Comparison of ENCODE assay signal across 8 cellular contexts in genomic region chr13:31431722-31432137, GRCh38.
DNase-seq lines count a peak whose midpoint lies in the region; ATAC-seq and TF ChIP-seq lines count a peak whose summit lies in the region.

No MANE protein-coding gene starts in this region.

- no peaks in the 10 kb centered on the region for H3K9me3 Mint-ChIP-seq in stimulated activated memory B cell treated with anti-CD40 and anti-IgM and Interleukin-4, amounts not matched to agents 10 μg/mL and 1 μg/mL and 100 μg/mL, for 72 hours

- H3K4me3 ChIP-seq in HL-60 (replicated peaks; ENCODE audit: insufficient read depth, low read length) (no peak overlapping the region), astrocyte of the spinal cord (ENCODE audit: low read depth, low read length) (no peak overlapping the region)

- TF ChIP-seq CTCF in HL-60 (IDR thresholded peaks at IDR 0.05; ENCODE audit: insufficient read depth, low read length) (peak; percentile 88), astrocyte of the spinal cord (IDR thresholded peaks at IDR 0.05; ENCODE audit: low read depth, low read length) (peak; percentile 83)

- H3K27ac Mint-ChIP-seq in stimulated activated memory B cell treated with anti-CD40 and anti-IgM and Interleukin-4, amounts not matched to agents 10 μg/mL and 1 μg/mL and 100 μg/mL, for 72 hours: no peak overlapping the region

- no peak for ATAC-seq in stimulated activated memory B cell treated with anti-CD40 and anti-IgM and Interleukin-4, amounts not matched to agents 10 μg/mL and 1 μg/mL and 100 μg/mL, for 72 hours

- no peak overlapping the region for H3K27ac ChIP-seq in HL-60 (replicated peaks)

- no peaks in the 10 kb centered on the region for H3K4me1 Mint-ChIP-seq in stimulated activated memory B cell treated with anti-CD40 and anti-IgM and Interleukin-4, amounts not matched to agents 10 μg/mL and 1 μg/mL and 100 μg/mL, for 72 hours

- H3K27me3 ChIP-seq in HL-60 (ENCODE audit: insufficient read depth, poor library complexity, severe bottlenecking): peaks cover 2% of the 10 kb centered on the region

- no peak overlapping the region for H3K4me3 Mint-ChIP-seq in stimulated activated memory B cell treated with anti-CD40 and anti-IgM and Interleukin-4, amounts not matched to agents 10 μg/mL and 1 μg/mL and 100 μg/mL, for 72 hours

- in situ Hi-C loops in astrocyte of the spinal cord (cut with HindIII; ENCODE audit: low sequenced_read_pairs): no loop called here

- peaks cover 8% of the 10 kb centered on the region for H3K27me3 Mint-ChIP-seq in stimulated activated memory B cell treated with anti-CD40 and anti-IgM and Interleukin-4, amounts not matched to agents 10 μg/mL and 1 μg/mL and 100 μg/mL, for 72 hours

- H3K36me3 Mint-ChIP-seq in stimulated activated memory B cell treated with anti-CD40 and anti-IgM and Interleukin-4, amounts not matched to agents 10 μg/mL and 1 μg/mL and 100 μg/mL, for 72 hours: no peaks in the 10 kb centered on the region

- DNase-seq in activated gamma-delta T cell treated with Interleukin-2 at 50 U/mL for 16 hours (peak; percentile 22), activated gamma-delta T cell (lab: John Stamatoyannopoulos, UW) (no peak), HL-60 (ENCODE audit: low read depth in 1 of 2, low spot score in 1 of 2) (peak; percentile 25 to 54), SKM-1 treated with dmso at 0.1 percent for 144 hours (lab: John Stamatoyannopoulos, UW; ENCODE audit: unreplicated experiment) (peak; percentile 35), astrocyte of the spinal cord (ENCODE audit: low read depth, low spot score) (peak; percentile 26), iris pigment epithelial cell (ENCODE audit: low read depth) (peak; percentile 25)
- DNase-seq in stimulated activated CD4-positive, alpha-beta T cell treated with anti-CD3 and anti-CD28 coated beads, Interleukin-4, amount 100 ng/mL, for 24 hours: peak; percentile 51
